10 cellular contexts compared by ENCODE assay signal in the genomic region with DNA sequence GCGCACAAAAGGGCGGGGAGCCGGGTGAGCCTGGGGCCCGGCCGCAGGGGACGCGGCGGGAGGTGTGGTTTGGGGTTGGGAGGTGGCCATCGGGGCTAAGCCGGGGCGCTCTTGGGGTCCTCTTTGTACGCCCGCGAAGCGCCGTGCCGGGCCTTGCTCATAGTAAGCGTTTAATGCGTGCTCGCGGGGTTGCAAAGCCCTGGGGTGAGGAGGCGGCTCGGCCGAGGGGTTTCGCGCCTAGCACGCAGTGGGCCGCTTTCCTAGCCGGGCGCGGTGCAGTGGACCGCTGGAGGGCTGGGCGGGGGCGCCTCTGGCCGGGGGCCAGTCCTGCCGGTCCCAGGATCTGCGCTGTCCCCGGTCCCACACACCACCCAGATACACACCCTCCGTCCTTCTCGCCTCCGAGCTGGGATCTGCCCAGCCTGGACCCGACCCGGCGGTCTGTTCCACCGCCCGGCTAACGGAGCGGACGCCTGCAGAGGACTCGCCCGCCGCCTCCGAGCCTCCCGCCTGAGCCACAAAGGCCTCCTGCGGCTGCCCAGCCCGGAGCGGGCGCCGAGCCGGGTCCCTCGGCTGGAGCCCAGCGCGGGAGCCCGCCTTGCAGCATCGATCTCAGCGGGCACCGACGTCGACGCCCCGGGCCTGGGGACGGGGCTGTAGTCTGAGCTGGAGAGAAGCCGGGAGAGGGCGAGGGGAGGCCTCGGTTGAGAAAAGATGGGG. TPM values are rescaled to one million over a fixed set of nuclear protein-coding genes. Genes with fewer than 3 reads are reported as not detected.
DNase-seq lines count a peak whose midpoint lies in the region; ATAC-seq and TF ChIP-seq lines count a peak whose summit lies in the region.
"Had no signal": no experiment of that assay in that cellular context is flagged by ENCODE, and none has a peak within 500 bp of the region (broad histone marks: within the 10 kb centered on the region; RNA-seq: fewer than 3 reads in every experiment).

No MANE protein-coding gene starts in this region.

- TF ChIP-seq POLR2A in breast epithelium (IDR thresholded peaks at IDR 0.05), result no peak
- no peak for TF ChIP-seq POLR2A in esophagus muscularis mucosa (IDR thresholded peaks at IDR 0.05; ENCODE audit: low read depth)

- POLR2A ChIA-PET in MCF 10A (lab: Yijun Ruan, JAX) (no interaction called here), T-cell (lab: Charles Lee) (interaction anchor here in 1 of 2 donors (0.7 kb wide), 1 partner anchor 13 kb away, joined by 3 read pairs; no protein-coding TSS in a partner anchor)

- no peak overlapping the region for H3K4me3 Mint-ChIP-seq in MCF 10A (ENCODE audit: unreplicated experiment)
- peak overlapping the region; percentile 47 to 81 (median 59) for H3K4me3 Mint-ChIP-seq in T-cell

- no peaks in the 10 kb centered on the region for H3K4me1 Mint-ChIP-seq in MCF 10A (ENCODE audit: insufficient read depth, unreplicated experiment)
- peaks cover 12 to 19% (median 17%) of the 10 kb centered on the region in 3 donors for H3K4me1 Mint-ChIP-seq in T-cell

- no peak overlapping the region for H3K27ac ChIP-seq in breast epithelium
- H3K27ac ChIP-seq in esophagus muscularis mucosa (replicated peaks in 1 of 4), result no peak overlapping the region

- H3K4me3 ChIP-seq in breast epithelium (peak overlapping the region in 2 of 3 donors; percentile 43 to 67), esophagus muscularis mucosa (peak overlapping the region; percentile 49 to 56 (median 50))

- TF ChIP-seq CTCF in breast epithelium (IDR thresholded peaks at IDR 0.05) (no peak), MCF 10A (IDR thresholded peaks at IDR 0.05; ENCODE audit: unreplicated experiment) (no peak), esophagus muscularis mucosa (IDR thresholded peaks at IDR 0.05) (no peak)

- no peak for TF ChIP-seq EP300 in esophagus muscularis mucosa (IDR thresholded peaks at IDR 0.05)

- no peak for DNase-seq in breast epithelium (ENCODE audit: low spot score in 2 of 2)
- DNase-seq in MCF 10A (ENCODE audit: unreplicated experiment), result no peak
- DNase-seq in T-cell, result peak in 6 of 34 experiments; percentile 11 to 30 (median 20)
- peak; percentile 81 for DNase-seq in esophagus muscularis mucosa (ENCODE audit: extremely low spot score)
- peak; percentile 80 for DNase-seq in posterior vena cava (ENCODE audit: low spot score)

- H3K9me3 ChIP-seq in breast epithelium, result no peaks in the 10 kb centered on the region
- H3K9me3 ChIP-seq in esophagus muscularis mucosa, result no peaks in the 10 kb centered on the region

- ATAC-seq in T-cell (replicated peaks in 1 of 4), result peak; percentile 30 to 40 (median 32)
- ATAC-seq in HG02852 (IDR thresholded peaks at IDR 0.05; ENCODE audit: unreplicated experiment), result no peak
- no peak for ATAC-seq in HG02884 (IDR thresholded peaks at IDR 0.05; ENCODE audit: unreplicated experiment)
- no peak for ATAC-seq in GM18511 (IDR thresholded peaks at IDR 0.05; ENCODE audit: unreplicated experiment)

- H3K36me3 Mint-ChIP-seq in MCF 10A (ENCODE audit: insufficient read depth, unreplicated experiment) (no peaks in the 10 kb centered on the region), T-cell (no peaks in the 10 kb centered on the region)

- H3K27ac Mint-ChIP-seq in MCF 10A (ENCODE audit: low read depth, unreplicated experiment) (no peak overlapping the region), T-cell (no peak overlapping the region)

- H3K36me3 ChIP-seq in breast epithelium (no peaks in the 10 kb centered on the region), esophagus muscularis mucosa (no peaks in the 10 kb centered on the region)

- intact Hi-C loops in breast epithelium (cut with DNase I; ENCODE audit: low total_unique reads) (no loop called here), MCF 10A (cut with micrococcal nuclease) (no loop called here), esophagus muscularis mucosa (cut with DNase I) (no loop called here), posterior vena cava (cut with DNase I) (loop anchor here in 1 of 2 donors (5.0 kb wide), 1 partner anchor 94 kb away; no protein-coding TSS in a partner anchor)

- peaks cover 42% of the 10 kb centered on the region for H3K27me3 Mint-ChIP-seq in MCF 10A (ENCODE audit: insufficient read depth, unreplicated experiment)
- H3K27me3 Mint-ChIP-seq in T-cell, result peaks cover 44 to 67% of the 10 kb centered on the region in 2 donors

- H3K27me3 ChIP-seq in breast epithelium (peaks cover 30 to 77% of the 10 kb centered on the region in 2 donors), esophagus muscularis mucosa (peaks cover 18 to 98% (median 54%) of the 10 kb centered on the region in 4 donors)

- no TSS peak for BruUV-seq in MCF 10A (replicated peaks; lab: Mats Ljungman, UMichigan)

- H3K9me3 Mint-ChIP-seq in MCF 10A (ENCODE audit: unreplicated experiment) (no peaks in the 10 kb centered on the region), T-cell (no peaks in the 10 kb centered on the region)

- WGBS in esophagus muscularis mucosa, result 3% methylated on average over 28 of the region's 75 CpGs

- H3K4me1 ChIP-seq in breast epithelium (peaks cover 25% of the 10 kb centered on the region in 2 donors), esophagus muscularis mucosa (peaks cover 40 to 42% (median 41%) of the 10 kb centered on the region in 4 donors)

- CTCF ChIA-PET in MCF 10A (lab: Yijun Ruan, JAX), result interaction anchor here (0.6 to 1.2 kb wide), 3 partner anchors 95 to 225 kb away, joined by 3 to 6 read pairs (median 3); no protein-coding TSS in a partner anchor
- CTCF ChIA-PET in T-cell (lab: Charles Lee), result interaction anchor here (0.5 to 0.8 kb wide), 3 partner anchors 110 to 169 kb away, joined by 3 to 6 read pairs (median 3); no protein-coding TSS in a partner anchor

RNA-seq across cellular contexts. Expression of a gene that starts 0.6 kb away (rescaled TPM):
- total RNA-seq in breast epithelium (not detected), MCF 10A (2022) (not detected in 2 replicates), T-cell (not detected), esophagus muscularis mucosa (under 1 TPM; 0.13 to 0.50 (median 0.41) TPM), posterior vena cava (not detected)
- total RNA-seq: activated CD8-positive, alpha-beta memory T cell treated with anti-CD3 and anti-CD28 coated beads for 36 hours; renal cortical epithelial cell had no signal

Comparison
In these comparisons a context has a peak if more than half of its experiments do, and no peak if none do; other contexts are left out.
1. DNase-seq: peak in esophagus muscularis mucosa (single experiment) and posterior vena cava (single experiment); none in breast epithelium (0 of 2) and MCF 10A (single experiment).
2. ATAC-seq: peak in T-cell (4 of 4); none in HG02852 (single experiment), HG02884 (single experiment) and GM18511 (single experiment).